Comparison of ENCODE assay signal across 5 cellular contexts in genomic region chr12:56266068-56266633, GRCh38. TPM values are rescaled to one million over a fixed set of nuclear protein-coding genes. Genes with fewer than 3 reads are reported as not detected.
DNase-seq lines count a peak whose midpoint lies in the region; ATAC-seq, FAIRE-seq and TF ChIP-seq lines count a peak whose summit lies in the region.
"Not testable (repeated sequence)": the region's sequence is repeated elsewhere in the genome, so short reads cannot be mapped to it uniquely, and the experiment has no call there.

No MANE protein-coding gene starts in this region.

- H3K27me3 ChIP-seq in HL-60 (ENCODE audit: insufficient read depth, poor library complexity, severe bottlenecking); pancreas: not testable (repeated sequence)

- not testable (repeated sequence) for H3K9me3 ChIP-seq in pancreas

- peak overlapping the region; percentile 82 for H3K4me3 ChIP-seq in HL-60 (replicated peaks; ENCODE audit: insufficient read depth, low read length)
- H3K4me3 ChIP-seq in pancreas, result peak overlapping the region; percentile 74 to 94 (median 81)

- not testable (repeated sequence) for ATAC-seq in activated CD4-positive, alpha-beta T cell treated with anti-CD3 and anti-CD28 coated beads for 36 hours
- peak in 2 of 4 donors; percentile 1 to 3 for ATAC-seq in pancreas

- H3K4me1 Mint-ChIP-seq in activated CD4-positive, alpha-beta T cell treated with anti-CD3 and anti-CD28 coated beads for 36 hours, result not testable (repeated sequence)
- peaks cover 19 to 20% of the 10 kb centered on the region in 2 donors for H3K4me1 Mint-ChIP-seq in immature natural killer cell

- not testable (repeated sequence) for FAIRE-seq in pancreas (lab: Jason Lieb, UNC)

- TF ChIP-seq CTCF in HL-60 (IDR thresholded peaks at IDR 0.05; ENCODE audit: insufficient read depth, low read length); pancreas (IDR thresholded peaks at IDR 0.05): not testable (repeated sequence)

- CTCF ChIA-PET in activated CD4-positive, alpha-beta T cell treated with anti-CD3 and anti-CD28 coated beads for 36 hours (lab: Charles Lee), result interaction anchor here (0.6 to 5.1 kb wide), 12 partner anchors 9 to 203 kb away, joined by 3 to 26 read pairs (median 6); partner anchors contain the start of genes ANKRD52 and SMARCC2

- H3K9me3 Mint-ChIP-seq in activated CD4-positive, alpha-beta T cell treated with anti-CD3 and anti-CD28 coated beads for 36 hours (ENCODE audit: low read depth); immature natural killer cell: not testable (repeated sequence)

- H3K27ac Mint-ChIP-seq in activated CD4-positive, alpha-beta T cell treated with anti-CD3 and anti-CD28 coated beads for 36 hours, result peak overlapping the region; percentile 89
- H3K27ac Mint-ChIP-seq in immature natural killer cell, result peak overlapping the region; percentile 91 to 98 (median 95)

- not testable (repeated sequence) for H3K36me3 Mint-ChIP-seq in activated CD4-positive, alpha-beta T cell treated with anti-CD3 and anti-CD28 coated beads for 36 hours (ENCODE audit: low read depth); immature natural killer cell

- H3K27ac ChIP-seq in HL-60 (replicated peaks) (peak overlapping the region; percentile 68; the same call in 1 of the 2 replicates), cingulate gyrus (ENCODE audit: low read depth, low read length) (peak overlapping the region; percentile 85), pancreas (peak overlapping the region; percentile 94 to 98 (median 94))

- POLR2A ChIA-PET in activated CD4-positive, alpha-beta T cell treated with anti-CD3 and anti-CD28 coated beads for 36 hours (lab: Charles Lee), result interaction anchor here (0.5 to 1.5 kb wide), 6 partner anchors 8 to 459 kb away, joined by 3 to 6 read pairs (median 5); partner anchors contain the start of genes ANKRD52, NACA and PA2G4

- H3K4me1 ChIP-seq in pancreas, result not testable (repeated sequence)

- intact Hi-C loops in activated CD4-positive, alpha-beta T cell treated with anti-CD3 and anti-CD28 coated beads for 36 hours (cut with DNase I, micrococcal nuclease), result loop anchor here (1.0 to 10.0 kb wide), 7 partner anchors 42 to 199 kb away; partner anchors contain the start of genes ESYT1 (in 1 of the 2), NABP2 (in 1 of the 2), SPRYD4 (in 1 of the 2) and ZC3H10 (in 1 of the 2)
- intact Hi-C loops in pancreas (cut with DNase I), result not testable (repeated sequence)

- not testable (repeated sequence) for H3K27me3 Mint-ChIP-seq in activated CD4-positive, alpha-beta T cell treated with anti-CD3 and anti-CD28 coated beads for 36 hours; immature natural killer cell (ENCODE audit: low read depth in 3 of 3)

- H3K4me3 Mint-ChIP-seq in activated CD4-positive, alpha-beta T cell treated with anti-CD3 and anti-CD28 coated beads for 36 hours, result peak overlapping the region; percentile 89
- H3K4me3 Mint-ChIP-seq in immature natural killer cell, result peak overlapping the region; percentile 91 to 98 (median 97)

- WGBS in pancreas, 2 donors, result 56 to 58% methylated on average over 13 of the region's 13 CpGs

- not testable (repeated sequence) for H3K36me3 ChIP-seq in pancreas

- not testable (repeated sequence) for DNase-seq in HL-60 (ENCODE audit: low read depth in 1 of 2, low spot score in 1 of 2); activated CD4-positive, alpha-beta T cell treated with anti-CD3 and anti-CD28 coated beads for 36 hours; immature natural killer cell; pancreas

RNA-seq across cellular contexts. Expression of gene COQ10A, which starts 0.6 kb away (rescaled TPM):
- 1 to 10 TPM; 5.2 to 7.5 TPM for total RNA-seq in activated CD4-positive, alpha-beta T cell treated with anti-CD3 and anti-CD28 coated beads for 36 hours
- polyA plus RNA-seq in immature natural killer cell (10 to 100 TPM; 12.0 to 18.6 (median 18.3) TPM), pancreas (10 to 100 TPM; 23.8 to 36.4 TPM)
- 10 to 100 TPM in 4 of 6 donors, 1 to 10 TPM in 2; 8.0 to 12.9 (median 11.1) TPM for total RNA-seq in pancreas

RNA-seq across cellular contexts. Expression of gene ANKRD52, which starts 8.0 kb away (rescaled TPM):
- total RNA-seq in activated CD4-positive, alpha-beta T cell treated with anti-CD3 and anti-CD28 coated beads for 36 hours, result 10 to 100 TPM; 29.2 to 31.0 TPM
- polyA plus RNA-seq in immature natural killer cell (10 to 100 TPM in 1 of 3 donors, 1 to 10 TPM in 2; 3.2 to 23.3 (median 3.7) TPM), pancreas (10 to 100 TPM in 1 of 2 donors, 1 to 10 TPM in 1; 8.0 to 12.2 TPM)
- 10 to 100 TPM; 12.1 to 25.1 (median 17.9) TPM for total RNA-seq in pancreas

RNA-seq across cellular contexts. Expression of gene CS, which starts 34.0 kb away (rescaled TPM):
- 100 to 1,000 TPM; 197 to 293 TPM for total RNA-seq in activated CD4-positive, alpha-beta T cell treated with anti-CD3 and anti-CD28 coated beads for 36 hours
- polyA plus RNA-seq in immature natural killer cell (10 to 100 TPM; 41.7 to 82.2 (median 67.3) TPM), pancreas (10 to 100 TPM; 32.0 to 45.4 TPM)
- 100 to 1,000 TPM in 2 of 6 donors, 10 to 100 TPM in 4; 80.0 to 120 (median 97.2) TPM for total RNA-seq in pancreas

RNA-seq across cellular contexts. Expression of gene SLC39A5, which starts 36.3 kb away (rescaled TPM):
- total RNA-seq in activated CD4-positive, alpha-beta T cell treated with anti-CD3 and anti-CD28 coated beads for 36 hours, result 1 to 10 TPM in 1 of 2 experiments, under 1 TPM in 1; 0.53 to 1.3 TPM
- polyA plus RNA-seq in immature natural killer cell (not detected), pancreas (100 to 1,000 TPM; 307 to 615 TPM)
- total RNA-seq in pancreas, result 100 to 1,000 TPM; 108 to 289 (median 226) TPM

RNA-seq across cellular contexts. Expression of gene NABP2, which starts 42.0 kb away (rescaled TPM):
- 10 to 100 TPM; 69.1 to 76.0 TPM for total RNA-seq in activated CD4-positive, alpha-beta T cell treated with anti-CD3 and anti-CD28 coated beads for 36 hours
- polyA plus RNA-seq in immature natural killer cell (1 to 10 TPM; 3.2 to 8.8 (median 6.8) TPM), pancreas (10 to 100 TPM; 14.1 to 17.9 TPM)
- 10 to 100 TPM; 14.3 to 23.6 (median 18.3) TPM for total RNA-seq in pancreas
